35 cellular contexts compared by ENCODE assay signal in the genomic region with DNA sequence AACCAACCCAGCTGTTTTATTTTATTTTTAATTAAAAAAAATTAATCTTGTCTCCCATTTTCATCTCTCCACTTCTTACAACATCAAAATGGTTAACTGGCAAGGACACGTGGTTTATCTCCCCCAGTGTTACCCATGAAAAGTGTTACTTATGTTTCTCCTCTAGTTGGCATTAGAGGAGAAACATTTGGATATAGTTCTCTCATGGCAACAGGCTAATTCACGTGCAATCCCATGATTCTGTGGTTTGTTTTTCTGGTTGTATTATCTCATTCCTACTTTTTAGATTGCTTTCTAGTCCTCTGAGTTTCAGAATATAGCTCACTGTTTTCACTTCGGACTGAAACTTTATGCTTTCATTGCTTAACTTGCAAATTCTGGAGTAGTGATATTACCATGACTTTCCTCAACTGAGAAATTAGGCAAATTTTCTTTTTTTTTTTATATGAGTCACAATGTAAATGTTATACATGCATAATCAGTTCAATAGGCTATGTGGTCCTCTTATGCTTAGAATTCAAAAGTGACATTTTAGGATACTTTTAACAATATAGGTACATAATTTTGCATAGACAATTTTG. TPM values are rescaled to one million over a fixed set of nuclear protein-coding genes. Genes with fewer than 3 reads are reported as not detected.
"Had no signal": no experiment of that assay in that cellular context is flagged by ENCODE, and none has a peak within 500 bp of the region (broad histone marks: within the 10 kb centered on the region; RNA-seq: fewer than 3 reads in every experiment).

No MANE protein-coding gene starts in this region.

- H3K27me3 Mint-ChIP-seq: activated CD4-positive, alpha-beta memory T cell treated with anti-CD3 and anti-CD28 coated beads for 36 hours; central memory CD8-positive, alpha-beta T cell had no signal

- DNase-seq: activated B cell treated with CpG ODN at 0.5 μM for 24 hours; activated CD4-positive, alpha-beta memory T cell treated with anti-CD3 and anti-CD28 coated beads for 36 hours; activated CD4-positive, alpha-beta T cell treated with anti-CD3 and anti-CD28 coated beads for 4 hours; activated CD4-positive, alpha-beta T cell treated with anti-CD3 and anti-CD28 coated beads, Interleukin-2, amount 10 ng/mL, durations not matched to agents 24 days and 14 days; activated CD4-positive, alpha-beta T cell treated with anti-CD3 and anti-CD28 coated beads, Interleukin-2, amount 50 U/mL, for 1 hour; activated CD4-positive, alpha-beta T cell treated with anti-CD3 and anti-CD28 coated beads, Interleukin-2, amount 50 U/mL, for 4 hours; activated CD4-positive, CD25-positive, alpha-beta regulatory T cell treated with anti-CD3 and anti-CD28 coated beads, Interleukin-2, amount 50 U/mL, for 72 hours; activated CD8-positive, alpha-beta memory T cell treated with anti-CD3 and anti-CD28 coated beads, Interleukin-2, amount 50 U/mL, for 4 hours; activated CD8-positive, alpha-beta T cell treated with anti-CD3 and anti-CD28 coated beads for 36 hours; activated effector memory CD4-positive, alpha-beta T cell treated with anti-CD3 and anti-CD28 coated beads, Interleukin-2, amount 50 U/mL, for 16 hours; activated gamma-delta T cell treated with Interleukin-2 at 50 U/mL for 16 hours; activated naive CD4-positive, alpha-beta T cell; activated naive CD4-positive, alpha-beta T cell treated with anti-CD3 and anti-CD28 coated beads for 36 hours; activated naive CD4-positive, alpha-beta T cell treated with anti-CD3 and anti-CD28 coated beads, Interleukin-2, amount 50 U/mL, for 16 hours; activated naive CD8-positive, alpha-beta T cell treated with anti-CD3 and anti-CD28 coated beads for 36 hours; activated T-cell treated with anti-CD3 and anti-CD28 coated beads for 4 hours; activated T-cell treated with anti-CD3 and anti-CD28 coated beads, Interleukin-2, amount 50 U/mL, for 1 hour; activated T-cell treated with anti-CD3 and anti-CD28 coated beads, Interleukin-2, amount 50 U/mL, for 4 hours; activated T-cell treated with anti-CD3 and anti-CD28 coated beads, Interleukin-2, amount 50 U/mL, for 72 hours; amygdala; anterior cingulate cortex; cerebellar nuclear complex; T-helper 9 cell had no signal

- H3K4me1 Mint-ChIP-seq: activated B cell treated with CpG ODN at 0.5 μM for 24 hours; activated CD4-positive, alpha-beta T cell treated with anti-CD3 and anti-CD28 coated beads, Interleukin-2, amount 10 ng/mL, durations not matched to agents 24 days and 14 days; activated naive CD8-positive, alpha-beta T cell treated with anti-CD3 and anti-CD28 coated beads for 36 hours; activated T-helper 17 cell treated with anti-CD3 and anti-CD28 coated beads, Interleukin-2, amount 50 U/mL, for 72 hours; central memory CD8-positive, alpha-beta T cell had no signal

- H3K36me3 Mint-ChIP-seq: activated CD4-positive, alpha-beta memory T cell treated with anti-CD3 and anti-CD28 coated beads for 36 hours; activated naive CD4-positive, alpha-beta T cell treated with anti-CD3 and anti-CD28 coated beads, Interleukin-2, amount 50 U/mL, for 72 hours; activated naive CD8-positive, alpha-beta T cell treated with anti-CD3 and anti-CD28 coated beads for 36 hours; brain had no signal

- H3K9me3 Mint-ChIP-seq: activated B cell treated with CpG ODN at 0.5 μM for 24 hours; activated CD4-positive, alpha-beta memory T cell treated with anti-CD3 and anti-CD28 coated beads for 36 hours; activated CD4-positive, alpha-beta T cell treated with anti-CD3 and anti-CD28 coated beads, Interleukin-2, amount 10 ng/mL, durations not matched to agents 24 days and 14 days; activated CD8-positive, alpha-beta T cell treated with anti-CD3 and anti-CD28 coated beads for 36 hours; activated naive CD4-positive, alpha-beta T cell treated with anti-CD3 and anti-CD28 coated beads for 36 hours; activated naive CD4-positive, alpha-beta T cell treated with anti-CD3 and anti-CD28 coated beads, Interleukin-2, amount 50 U/mL, for 72 hours; activated naive CD8-positive, alpha-beta T cell treated with anti-CD3 and anti-CD28 coated beads for 36 hours; activated T-cell treated with anti-CD3 and anti-CD28 coated beads, Interleukin-2, amount 50 U/mL, for 4 hours; activated T-cell treated with anti-CD3 and anti-CD28 coated beads, Interleukin-2, amount 50 U/mL, for 72 hours; activated T-helper 1 cell treated with anti-CD3 and anti-CD28 coated beads, Interleukin-12 subunit alpha, Interleukin-12 subunit beta, Interleukin-2, Interleukin-4 antibody, amounts not matched to agents 30 ng/mL and 10 ng/mL and 1 ng/mL, durations not matched to agents 14 hours and 24 hours and 36 hours; activated T-helper 17 cell treated with anti-CD3 and anti-CD28 coated beads, Interleukin-2, amount 50 U/mL, for 72 hours; brain; central memory CD8-positive, alpha-beta T cell; T-helper 1 cell treated with Interleukin-12 subunit alpha and Interleukin-12 subunit beta and Interleukin-4 antibody, amounts not matched to agents 30 μg/mL and 1 μg/mL, for 36 hours had no signal

- H3K27ac Mint-ChIP-seq: activated B cell treated with CpG ODN at 0.5 μM for 24 hours; activated CD4-positive, alpha-beta memory T cell treated with anti-CD3 and anti-CD28 coated beads for 36 hours; activated CD4-positive, alpha-beta T cell treated with anti-CD3 and anti-CD28 coated beads, Interleukin-2, amount 10 ng/mL, durations not matched to agents 24 days and 14 days; activated CD8-positive, alpha-beta T cell treated with anti-CD3 and anti-CD28 coated beads for 36 hours; activated naive CD4-positive, alpha-beta T cell treated with anti-CD3 and anti-CD28 coated beads for 36 hours; activated naive CD4-positive, alpha-beta T cell treated with anti-CD3 and anti-CD28 coated beads, Interleukin-2, amount 50 U/mL, for 72 hours; activated naive CD8-positive, alpha-beta T cell treated with anti-CD3 and anti-CD28 coated beads for 36 hours; activated T-cell treated with anti-CD3 and anti-CD28 coated beads, Interleukin-2, amount 50 U/mL, for 72 hours; activated T-helper 1 cell treated with anti-CD3 and anti-CD28 coated beads, Interleukin-12 subunit alpha, Interleukin-12 subunit beta, Interleukin-2, Interleukin-4 antibody, amounts not matched to agents 30 ng/mL and 10 ng/mL and 1 ng/mL, durations not matched to agents 14 hours and 24 hours and 36 hours; activated T-helper 17 cell treated with anti-CD3 and anti-CD28 coated beads, Interleukin-2, amount 50 U/mL, for 72 hours; brain; T-helper 1 cell treated with Interleukin-12 subunit alpha and Interleukin-12 subunit beta and Interleukin-4 antibody, amounts not matched to agents 30 μg/mL and 1 μg/mL, for 36 hours had no signal

- H3K4me3 Mint-ChIP-seq: activated B cell treated with CpG ODN at 0.5 μM for 24 hours; activated CD4-positive, alpha-beta memory T cell treated with anti-CD3 and anti-CD28 coated beads for 36 hours; activated CD4-positive, alpha-beta T cell treated with anti-CD3 and anti-CD28 coated beads, Interleukin-2, amount 10 ng/mL, durations not matched to agents 24 days and 14 days; activated CD8-positive, alpha-beta T cell treated with anti-CD3 and anti-CD28 coated beads for 36 hours; activated naive CD4-positive, alpha-beta T cell treated with anti-CD3 and anti-CD28 coated beads for 36 hours; activated naive CD8-positive, alpha-beta T cell treated with anti-CD3 and anti-CD28 coated beads for 36 hours; activated T-cell treated with anti-CD3 and anti-CD28 coated beads, Interleukin-2, amount 50 U/mL, for 4 hours; activated T-cell treated with anti-CD3 and anti-CD28 coated beads, Interleukin-2, amount 50 U/mL, for 72 hours; activated T-helper 1 cell treated with anti-CD3 and anti-CD28 coated beads, Interleukin-12 subunit alpha, Interleukin-12 subunit beta, Interleukin-2, Interleukin-4 antibody, amounts not matched to agents 30 ng/mL and 10 ng/mL and 1 ng/mL, durations not matched to agents 14 hours and 24 hours and 36 hours; activated T-helper 17 cell treated with anti-CD3 and anti-CD28 coated beads, Interleukin-2, amount 50 U/mL, for 72 hours; brain; central memory CD8-positive, alpha-beta T cell; T-helper 1 cell treated with Interleukin-12 subunit alpha and Interleukin-12 subunit beta and Interleukin-4 antibody, amounts not matched to agents 30 μg/mL and 1 μg/mL, for 36 hours had no signal

RNA-seq across cellular contexts. Expression of gene LHFPL3, which starts 42.9 kb away (rescaled TPM):
- total RNA-seq: activated B cell treated with CpG ODN at 0.5 μM for 24 hours; activated CD4-positive, alpha-beta memory T cell treated with anti-CD3 and anti-CD28 coated beads for 36 hours; activated CD4-positive, alpha-beta T cell treated with anti-CD3 and anti-CD28 coated beads, Interleukin-2, amount 10 ng/mL, durations not matched to agents 24 days and 14 days; activated CD8-positive, alpha-beta memory T cell treated with anti-CD3 and anti-CD28 coated beads for 36 hours; activated CD8-positive, alpha-beta T cell treated with anti-CD3 and anti-CD28 coated beads for 36 hours; activated naive CD4-positive, alpha-beta T cell treated with anti-CD3 and anti-CD28 coated beads for 36 hours; activated naive CD4-positive, alpha-beta T cell treated with anti-CD3 and anti-CD28 coated beads, Interleukin-2, amount 50 U/mL, for 72 hours; activated naive CD8-positive, alpha-beta T cell treated with anti-CD3 and anti-CD28 coated beads for 36 hours; activated T-cell treated with anti-CD3 and anti-CD28 coated beads, Interleukin-2, amount 50 U/mL, for 4 hours; activated T-cell treated with anti-CD3 and anti-CD28 coated beads, Interleukin-2, amount 50 U/mL, for 72 hours; activated T-helper 1 cell treated with anti-CD3 and anti-CD28 coated beads, Interleukin-12 subunit alpha, Interleukin-12 subunit beta, Interleukin-2, Interleukin-4 antibody, amounts not matched to agents 30 ng/mL and 10 ng/mL and 1 ng/mL, durations not matched to agents 14 hours and 24 hours and 36 hours; activated T-helper 17 cell treated with anti-CD3 and anti-CD28 coated beads, Interleukin-2, amount 50 U/mL, for 72 hours; ascending aorta; bronchial epithelial cell; cardiac muscle cell; chondrocyte; T-helper 2 cell treated with Interferon-gamma antibody and Interleukin-4, amounts not matched to agents 100 ng/mL and 5 ng/mL, for 36 hours had no signal
- polyA plus RNA-seq: cardiac muscle cell had no signal
